Comparison of ENCODE assay signal across 17 cellular contexts in the genomic region with DNA sequence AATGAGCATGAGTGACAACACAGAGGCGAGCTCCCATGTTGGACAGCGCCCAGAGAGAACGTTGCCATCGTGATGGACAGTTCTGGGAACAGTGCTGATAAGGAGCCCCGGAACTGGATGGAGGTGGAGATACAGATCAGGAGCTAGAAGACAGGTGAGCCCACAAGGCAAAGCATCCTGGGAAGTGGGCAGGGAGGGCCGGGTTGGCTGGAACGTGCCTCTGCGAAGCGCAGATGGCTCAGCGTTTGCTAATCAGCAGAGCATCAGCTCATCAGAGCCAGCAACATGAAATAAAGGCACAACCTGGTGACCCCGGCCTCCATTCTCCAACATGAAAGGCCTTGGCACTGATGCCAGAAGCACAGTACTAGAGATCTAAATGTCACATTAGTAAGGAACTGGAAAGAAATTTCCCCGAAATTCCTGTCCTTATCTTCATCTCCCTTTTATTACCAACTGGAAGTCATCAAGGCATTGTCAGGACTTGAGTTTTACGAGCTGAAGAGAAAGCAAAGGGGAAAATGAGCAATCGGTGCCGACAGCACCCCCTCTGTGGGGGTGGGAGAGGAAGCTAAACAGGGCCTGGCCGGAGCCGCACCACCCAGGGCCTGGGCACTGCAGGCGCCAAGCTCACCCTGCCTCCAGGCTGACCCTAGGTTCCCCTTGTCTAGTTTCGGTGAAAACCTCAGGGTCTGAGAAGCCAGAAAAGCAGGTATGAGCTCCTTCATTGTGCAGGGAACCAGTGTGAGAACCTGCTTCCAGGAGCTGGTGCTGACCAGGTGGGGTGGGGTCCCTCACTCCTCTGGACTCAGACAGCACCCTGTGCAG. TPM values are rescaled to one million over a fixed set of nuclear protein-coding genes. Genes with fewer than 3 reads are reported as not detected.
DNase-seq lines count a peak whose midpoint lies in the region; ATAC-seq and TF ChIP-seq lines count a peak whose summit lies in the region.
"Had no signal": no experiment of that assay in that cellular context is flagged by ENCODE, and none has a peak within 500 bp of the region (broad histone marks: within the 10 kb centered on the region; RNA-seq: fewer than 3 reads in every experiment).

No MANE protein-coding gene starts in this region.

- H3K36me3 ChIP-seq in GM23338 (ENCODE audit: insufficient read depth) (no peaks in the 10 kb centered on the region), spleen (no peaks in the 10 kb centered on the region), tibial nerve (no peaks in the 10 kb centered on the region)
- H3K36me3 ChIP-seq: BLaER1 treated with 17β-estradiol and CSF1 and Interleukin-3, amounts not matched to agents 10 nM and 100 nM; heart right ventricle; pancreas had no signal

- H3K4me1 ChIP-seq in GM23338 (ENCODE audit: insufficient read depth) (peaks cover 13% of the 10 kb centered on the region), spleen (peaks cover 0 to 21% (median 6%) of the 10 kb centered on the region in 6 donors), tibial nerve (peaks cover 0 to 38% (median 11%) of the 10 kb centered on the region in 4 donors)
- H3K4me1 ChIP-seq: pancreas had no signal

- H3K9me3 ChIP-seq in spleen (no peaks in the 10 kb centered on the region), tibial nerve (no peaks in the 10 kb centered on the region)
- H3K9me3 ChIP-seq: BLaER1 treated with 17β-estradiol and CSF1 and Interleukin-3, amounts not matched to agents 10 nM and 100 nM; heart right ventricle; pancreas had no signal

- DNase-seq in GM23338 (ENCODE audit: low spot score) = no peak
- DNase-seq in kidney tubule cell (ENCODE audit: low spot score) = peak; percentile 13
- DNase-seq in spleen = peak; percentile 44
- no peak for DNase-seq in NCI-H146 (lab: John Stamatoyannopoulos, UW)
- no peak for DNase-seq in activated T-cell treated with anti-CD3 and anti-CD28 coated beads, Interleukin-2, amount 50 U/mL, for 72 hours
- DNase-seq in tibial nerve (ENCODE audit: low spot score in 2 of 2) = no peak
- DNase-seq: activated CD4-positive, CD25-positive, alpha-beta regulatory T cell; activated naive CD4-positive, alpha-beta T cell; DMS153; heart right ventricle; NCI-H748 treated with DMSO at 0.1 percent for 48 hours; pancreas; T-cell had no signal

- no peak overlapping the region for H3K27ac Mint-ChIP-seq in GM23338
- H3K27ac Mint-ChIP-seq in activated T-cell treated with anti-CD3 and anti-CD28 coated beads, Interleukin-2, amount 50 U/mL, for 72 hours = no peak overlapping the region
- H3K27ac Mint-ChIP-seq: T-cell had no signal

- intact Hi-C loops in spleen (cut with DNase I; ENCODE audit: low total_unique reads) = no loop called here

- H3K4me3 ChIP-seq in GM23338 (no peak overlapping the region), spleen (no peak overlapping the region), tibial nerve (no peak overlapping the region)
- H3K4me3 ChIP-seq: BLaER1 treated with 17β-estradiol and CSF1 and Interleukin-3, amounts not matched to agents 10 nM and 100 nM; heart right ventricle; pancreas had no signal

- no peak overlapping the region for H2AFZ ChIP-seq in GM23338

- no peaks in the 10 kb centered on the region for H3K9me3 Mint-ChIP-seq in GM23338
- H3K9me3 Mint-ChIP-seq in activated T-cell treated with anti-CD3 and anti-CD28 coated beads, Interleukin-2, amount 50 U/mL, for 72 hours = no peaks in the 10 kb centered on the region
- H3K9me3 Mint-ChIP-seq: T-cell had no signal

- TF ChIP-seq POLR2A in spleen (IDR thresholded peaks at IDR 0.05) (no peak), tibial nerve (IDR thresholded peaks at IDR 0.05) (no peak)

- TF ChIP-seq CTCF in GM23338 (conservative IDR thresholded peaks at IDR 0.05; ENCODE audit: low read depth in 2 of 2) (no peak), spleen (IDR thresholded peaks at IDR 0.05 in 8 of 11, conservative IDR thresholded peaks at IDR 0.05 in 3 of 11) (no peak), tibial nerve (IDR thresholded peaks at IDR 0.05) (no peak)

- WGBS in spleen, 5 donors = 79 to 88% (median 85%) methylated on average over 19 of the region's 19 CpGs
- 61 to 62% methylated on average over 19 of the region's 19 CpGs for WGBS in tibial nerve, 2 donors

- H3K27me3 ChIP-seq in GM23338 (ENCODE audit: insufficient read depth) = no peaks in the 10 kb centered on the region
- peaks cover 0 to 47% (median 0%) of the 10 kb centered on the region in 7 donors for H3K27me3 ChIP-seq in spleen (replicated peaks in 1 of 7)
- H3K27me3 ChIP-seq in tibial nerve = peaks cover 0 to 2% of the 10 kb centered on the region in 2 donors
- H3K27me3 ChIP-seq: pancreas had no signal

- no peak overlapping the region for H3K4me2 ChIP-seq in GM23338

- no peaks in the 10 kb centered on the region for H3K9me2 ChIP-seq in GM23338 (ENCODE audit: insufficient read depth)

- H3K4me1 Mint-ChIP-seq in GM23338 = peaks cover 30% of the 10 kb centered on the region
- H3K4me1 Mint-ChIP-seq in activated T-cell treated with anti-CD3 and anti-CD28 coated beads, Interleukin-2, amount 50 U/mL, for 72 hours (ENCODE audit: low read depth) = no peaks in the 10 kb centered on the region

- no peak for ATAC-seq in GM23338
- peak; percentile 26; the same call in 2 of the 3 replicates for ATAC-seq in SK-N-SH treated with all-trans-retinoic acid at 6 μM for 48 hours
- ATAC-seq in HG03108 (IDR thresholded peaks at IDR 0.05; ENCODE audit: unreplicated experiment) = no peak
- no peak for ATAC-seq in activated T-cell treated with anti-CD3 and anti-CD28 coated beads, Interleukin-2, amount 50 U/mL, for 72 hours (replicated peaks in 1 of 2)
- ATAC-seq: heart right ventricle, pancreas, T-cell had no signal

- no peak overlapping the region for H3K27ac ChIP-seq in GM23338 (ENCODE audit: low read depth)
- no peak overlapping the region for H3K27ac ChIP-seq in spleen
- H3K27ac ChIP-seq in tibial nerve = no peak overlapping the region
- H3K27ac ChIP-seq: BLaER1 treated with 17β-estradiol and CSF1 and Interleukin-3, amounts not matched to agents 10 nM and 100 nM; pancreas had no signal

- H3K79me2 ChIP-seq in GM23338 (replicated peaks; ENCODE audit: insufficient read depth) = no peaks in the 10 kb centered on the region

- H4K20me1 ChIP-seq in GM23338 (replicated peaks; ENCODE audit: insufficient read depth) = no peaks in the 10 kb centered on the region

- no peaks in the 10 kb centered on the region; the same call in 2 of the 3 replicates for H3K36me3 Mint-ChIP-seq in GM23338 (ENCODE audit: low read depth)
- H3K36me3 Mint-ChIP-seq in activated T-cell treated with anti-CD3 and anti-CD28 coated beads, Interleukin-2, amount 50 U/mL, for 72 hours (ENCODE audit: insufficient read depth in 2 of 2) = no peaks in the 10 kb centered on the region
- H3K36me3 Mint-ChIP-seq: T-cell had no signal

- peaks cover 2% of the 10 kb centered on the region for H3K27me3 Mint-ChIP-seq in GM23338 (ENCODE audit: insufficient read depth, low read depth, poor library complexity)
- H3K27me3 Mint-ChIP-seq in activated T-cell treated with anti-CD3 and anti-CD28 coated beads, Interleukin-2, amount 50 U/mL, for 72 hours (ENCODE audit: low read depth) = peaks cover 12% of the 10 kb centered on the region

- H3F3A ChIP-seq in GM23338 (replicated peaks; ENCODE audit: low read depth) = no peaks in the 10 kb centered on the region

- no peak overlapping the region for H3K4me3 Mint-ChIP-seq in GM23338
- no peak overlapping the region for H3K4me3 Mint-ChIP-seq in activated T-cell treated with anti-CD3 and anti-CD28 coated beads, Interleukin-2, amount 50 U/mL, for 72 hours
- H3K4me3 Mint-ChIP-seq: T-cell had no signal

- no peak for TF ChIP-seq EP300 in tibial nerve (IDR thresholded peaks at IDR 0.05)

TF ChIP-seq in GM23338, 12 proteins besides CTCF, POLR2A, EP300 and RAD21 (continues in another document):
- TF ChIP-seq ETS1 (IDR thresholded peaks at IDR 0.05) = no peak
- no peak for TF ChIP-seq STAT1 (IDR thresholded peaks at IDR 0.05; ENCODE audit: unreplicated experiment)

TF ChIP-seq in SK-N-SH treated with all-trans-retinoic acid at 6 μM for 48 hours, 23 proteins besides CTCF, POLR2A, EP300 and RAD21:
- TF ChIP-seq ZNF70 (CRISPR knock-in tag; IDR thresholded peaks at IDR 0.05) (no peak), TCF4 (CRISPR knock-in tag; IDR thresholded peaks at IDR 0.05; ENCODE audit: borderline replicate concordance) (peak; percentile 58), ISL1 (CRISPR knock-in tag; IDR thresholded peaks at IDR 0.05) (peak; percentile 65), RARB (CRISPR knock-in tag; IDR thresholded peaks at IDR 0.05) (no peak), ZNF565 (CRISPR knock-in tag; conservative IDR thresholded peaks at IDR 0.05; ENCODE audit: low read depth) (0 out of 2 replicates have a peak, but pooled peaks have one; percentile 4), SNAI2 (CRISPR knock-in tag; IDR thresholded peaks at IDR 0.05) (peak; percentile 6; the same call in 1 of the 2 replicates)

RNA-seq across cellular contexts. Expression of gene ABCA4, which starts 19.9 kb away (rescaled TPM):
- 0.08 TPM in 1 of 2 replicates, not detected in the other for total RNA-seq in GM23338 (2014; rRNA removed; shearing (Covaris generic))
- polyA plus RNA-seq in GM23338 (2016; fragmentation: Nextera tagmentation; extraction: Ambion mirVana) = not detected in 2 replicates
- under 1 TPM; 0.17 to 0.64 (median 0.26) TPM for total RNA-seq in spleen
- under 1 TPM; 0.04 to 0.10 (median 0.05) TPM for polyA plus RNA-seq in spleen
- 1 to 10 TPM in 1 of 2 donors, under 1 TPM in 1; 0.53 to 2.5 TPM for total RNA-seq in activated T-cell treated with anti-CD3 and anti-CD28 coated beads, Interleukin-2, amount 50 U/mL, for 72 hours
- under 1 TPM in 2 of 4 donors, not detected in 2; 0.20 to 0.21 TPM for total RNA-seq in tibial nerve
- total RNA-seq: H1, T-cell had no signal

Comparison
In these comparisons a context has a peak if more than half of its experiments do, and no peak if none do; other contexts are left out.
1. DNase-seq: peak in kidney tubule cell (single experiment) and spleen (single experiment); none in GM23338 (single experiment), NCI-H146 (single experiment), activated T-cell treated with anti-CD3 and anti-CD28 coated beads, Interleukin-2, amount 50 U/mL, for 72 hours (0 of 2) and tibial nerve (0 of 2).